ENCODE assay signal across 9 cellular contexts in the genomic region with DNA sequence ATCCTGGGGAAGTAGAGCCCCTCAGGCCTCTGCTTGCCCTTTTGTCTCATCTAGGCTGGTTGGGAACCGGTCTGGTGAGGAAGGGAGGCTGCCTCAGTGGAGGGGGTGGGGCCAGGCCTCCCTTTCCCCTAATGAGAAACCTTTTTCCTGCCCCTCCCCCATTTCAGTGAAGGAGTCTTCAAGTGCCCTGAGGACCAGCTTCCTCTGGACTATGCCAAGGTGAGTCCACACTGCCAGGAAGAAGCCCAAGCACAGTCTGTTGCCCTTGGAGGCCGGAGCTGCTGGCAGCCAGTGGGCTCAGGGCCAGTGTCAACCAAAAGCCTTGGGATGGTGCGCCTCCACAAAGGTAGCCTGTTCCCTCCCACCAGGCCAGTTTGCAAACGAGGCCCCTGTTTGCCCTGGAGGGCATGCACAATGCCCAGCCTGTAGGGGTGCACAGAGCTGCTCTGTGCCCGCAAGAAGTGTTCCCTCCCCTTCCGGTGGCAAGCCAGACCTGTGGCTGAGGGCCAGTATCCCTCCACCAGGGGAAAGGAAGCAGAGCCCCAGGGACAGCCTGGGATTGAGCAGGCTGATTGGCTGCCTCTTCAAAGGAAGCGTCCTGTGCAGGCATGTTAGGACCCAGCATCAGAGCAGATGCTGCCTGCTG. TPM values are rescaled to one million over a fixed set of nuclear protein-coding genes. Genes with fewer than 3 reads are reported as not detected.
DNase-seq lines count a peak whose midpoint lies in the region; ATAC-seq and TF ChIP-seq lines count a peak whose summit lies in the region.
"Had no signal": no experiment of that assay in that cellular context is flagged by ENCODE, and none has a peak within 500 bp of the region (broad histone marks: within the 10 kb centered on the region; RNA-seq: fewer than 3 reads in every experiment).

No MANE protein-coding gene starts in this region.

- H3K9me3 ChIP-seq in RWPE2 (ENCODE audit: severe bottlenecking) (no peaks in the 10 kb centered on the region), sigmoid colon (no peaks in the 10 kb centered on the region)

- peaks cover 32% of the 10 kb centered on the region for H3K27me3 Mint-ChIP-seq in glutamatergic neuron (ENCODE audit: unreplicated experiment)

- WGBS in sigmoid colon, 2 donors: 15 to 55% methylated on average over 7 of the region's 7 CpGs

- H3K36me3 Mint-ChIP-seq in glutamatergic neuron (ENCODE audit: unreplicated experiment): no peaks in the 10 kb centered on the region

- no peaks in the 10 kb centered on the region for H3K27me3 ChIP-seq in RWPE2 (ENCODE audit: insufficient read depth, poor library complexity, severe bottlenecking)
- H3K27me3 ChIP-seq in sigmoid colon: no peaks in the 10 kb centered on the region

- H3K36me3 ChIP-seq in RWPE2 (ENCODE audit: low read depth): peaks cover 68% of the 10 kb centered on the region
- peaks cover 0 to 9% (median 4%) of the 10 kb centered on the region in 4 donors for H3K36me3 ChIP-seq in sigmoid colon

- peaks cover 13% of the 10 kb centered on the region for H3K4me1 Mint-ChIP-seq in glutamatergic neuron (ENCODE audit: low read depth, unreplicated experiment)

- intact Hi-C loops in sigmoid colon (cut with DNase I): no loop called here

- no peak for ATAC-seq in RWPE2 (ENCODE audit: low read depth)
- ATAC-seq in HG03439 (IDR thresholded peaks at IDR 0.05; ENCODE audit: unreplicated experiment): no peak
- ATAC-seq in HG03442 (IDR thresholded peaks at IDR 0.05; ENCODE audit: unreplicated experiment): no peak
- ATAC-seq in GM21515 (IDR thresholded peaks at IDR 0.05; ENCODE audit: unreplicated experiment): no peak

- H3K4me3 ChIP-seq in RWPE2 (ENCODE audit: severe bottlenecking): peak overlapping the region; percentile 65
- H3K4me3 ChIP-seq in sigmoid colon: no peak overlapping the region

- H3K4me1 ChIP-seq in RWPE2 (ENCODE audit: insufficient read depth, poor library complexity, severe bottlenecking) (peaks cover 24% of the 10 kb centered on the region), sigmoid colon (peaks cover 0 to 50% (median 44%) of the 10 kb centered on the region in 4 donors)

- H3K4me3 Mint-ChIP-seq in glutamatergic neuron (ENCODE audit: unreplicated experiment): peak overlapping the region; percentile 90

- H3K27ac Mint-ChIP-seq in glutamatergic neuron (ENCODE audit: unreplicated experiment): peak overlapping the region; percentile 96

- H3K27ac ChIP-seq in RWPE2 (ENCODE audit: poor library complexity, severe bottlenecking) (peak overlapping the region; percentile 95), sigmoid colon (peak overlapping the region; percentile 20 to 90 (median 86))

- TF ChIP-seq POLR2A in GM18526 (IDR thresholded peaks at IDR 0.05; ENCODE audit: extremely low read depth, insufficient read length): peak; percentile 3
- no peak for TF ChIP-seq POLR2A in sigmoid colon (IDR thresholded peaks at IDR 0.05)

- peaks cover 28% of the 10 kb centered on the region for H3K9me3 Mint-ChIP-seq in glutamatergic neuron (ENCODE audit: unreplicated experiment)

- no peak for DNase-seq in RWPE2 (ENCODE audit: low spot score)
- peak; percentile 42 for DNase-seq in glutamatergic neuron
- no peak for DNase-seq in sigmoid colon
- DNase-seq in effector CD4-positive, alpha-beta T cell: no peak
- DNase-seq: T1000 had no signal

- no peak for TF ChIP-seq EP300 in sigmoid colon (IDR thresholded peaks at IDR 0.05)

- TF ChIP-seq CTCF in RWPE2 (IDR thresholded peaks at IDR 0.05; ENCODE audit: poor library complexity, severe bottlenecking) (no peak), glutamatergic neuron (IDR thresholded peaks at IDR 0.05; ENCODE audit: partially characterized antibody, unreplicated experiment) (peak; percentile 11), sigmoid colon (IDR thresholded peaks at IDR 0.05) (no peak)

RNA-seq across cellular contexts. Expression of a gene that starts 3.4 kb away (rescaled TPM):
- total RNA-seq in glutamatergic neuron (ENCODE audit: unreplicated experiment) (373 TPM), sigmoid colon (10 to 100 TPM in 1 of 4 donors, 1 to 10 TPM in 3; 3.9 to 11.6 (median 5.1) TPM)
- polyA plus RNA-seq in sigmoid colon: 10 to 100 TPM; 59.6 to 94.1 (median 72.1) TPM

RNA-seq across cellular contexts. Expression of a gene that starts 18.6 kb away (rescaled TPM):
- total RNA-seq in glutamatergic neuron (ENCODE audit: unreplicated experiment) (5.9 TPM), sigmoid colon (1 to 10 TPM in 2 of 4 donors, under 1 TPM in 2; 0.16 to 2.8 (median 0.74) TPM)
- 1 to 10 TPM; 1.6 to 6.3 (median 1.8) TPM for polyA plus RNA-seq in sigmoid colon

RNA-seq across cellular contexts. Expression of a gene that starts 21.1 kb away (rescaled TPM):
- total RNA-seq in glutamatergic neuron (ENCODE audit: unreplicated experiment) (8.2 TPM), sigmoid colon (under 1 TPM in 2 of 4 donors, not detected in 2; 0.66 to 0.71 TPM)
- polyA plus RNA-seq in sigmoid colon: 10 to 100 TPM in 1 of 3 donors, 1 to 10 TPM in 2; 2.1 to 14.2 (median 3.0) TPM

RNA-seq across cellular contexts. Expression of a gene that starts 27.4 kb away (rescaled TPM):
- total RNA-seq in glutamatergic neuron (ENCODE audit: unreplicated experiment) (627 TPM), sigmoid colon (100 to 1,000 TPM; 491 to 937 (median 695) TPM)
- 1,000 to 10,000 TPM; 1,420 to 1,929 (median 1,826) TPM for polyA plus RNA-seq in sigmoid colon

RNA-seq across cellular contexts. Expression of a gene that starts 29.5 kb away (rescaled TPM):
- total RNA-seq in glutamatergic neuron (ENCODE audit: unreplicated experiment) (54.3 TPM), sigmoid colon (100 to 1,000 TPM; 146 to 205 (median 167) TPM)
- 10 to 100 TPM; 16.6 to 39.0 (median 33.1) TPM for polyA plus RNA-seq in sigmoid colon

Comparison
In these comparisons a context has a peak if more than half of its experiments do, and no peak if none do; other contexts are left out.
1. RNA of a gene that starts 3.4 kb away (total RNA-seq): 373 TPM in glutamatergic neuron (single experiment); 3.9 to 11.6 TPM in sigmoid colon; every median in the first group is over 10 times any median in the second.